ENCODE assay signal across 20 cellular contexts in genomic region chr13:36001561-36001960, GRCh38.
"Had no signal": no experiment of that assay in that cellular context is flagged by ENCODE, and none has a peak within 500 bp of the region (broad histone marks: within the 10 kb centered on the region; RNA-seq: fewer than 3 reads in every experiment).

No MANE protein-coding gene starts in this region.

- DNase-seq: stimulated activated CD4-positive, alpha-beta T cell treated with anti-CD3 and anti-CD28 coated beads, Interleukin-2, amount 100 ng/mL, for 48 hours; stimulated activated CD4-positive, alpha-beta T cell treated with anti-CD3 and anti-CD28 coated beads, Interleukin-4, amount 100 ng/mL, for 1 hour; stimulated activated CD4-positive, alpha-beta T cell treated with anti-CD3 and anti-CD28 coated beads, Interleukin-4, amount 100 ng/mL, for 24 hours; stimulated activated CD4-positive, alpha-beta T cell treated with anti-CD3 and anti-CD28 coated beads, Interleukin-4, amount 100 ng/mL, for 4 hours; stimulated activated CD8-positive, alpha-beta memory T cell treated with anti-CD3 and anti-CD28 coated beads, Interleukin-4, amount 100 ng/mL, for 48 hours; stimulated activated naive B cell treated with anti-CD40 and anti-IgM and Interleukin-4, amounts not matched to agents 10 μg/mL and 1 μg/mL and 100 μg/mL, for 72 hours; stimulated activated naive CD4-positive, alpha-beta T cell; stimulated activated naive CD4-positive, alpha-beta T cell treated with Interleukin-2 at 50 U/mL for 16 hours; stimulated activated naive CD8-positive, alpha-beta T cell treated with anti-CD3 and anti-CD28 coated beads, Interleukin-15, amount 100 ng/mL, for 72 hours; stimulated activated naive CD8-positive, alpha-beta T cell treated with anti-CD3 and anti-CD28 coated beads, Interleukin-15, Interleukin-2, amounts not matched to agents 100 U/mL and 50 U/mL, for 24 hours; stomach; substantia nigra; testis; thyroid gland; tibial artery; transverse colon; trophoblast cell; upper lobe of left lung; upper lobe of right lung; uterus had no signal
